ENCODE assay signal across 1 cellular context in genomic region chr15:74525946-74526345, GRCh38.
TF ChIP-seq lines count a peak whose summit lies in the region.

No MANE protein-coding gene starts in this region.

TF ChIP-seq in K562, 482 proteins besides CTCF, POLR2A, EP300 and RAD21 (continued from another document):
- no peak for TF ChIP-seq CREB5 (CRISPR knock-in tag; IDR thresholded peaks at IDR 0.05)
- no peak for TF ChIP-seq MCM5 (IDR thresholded peaks at IDR 0.05; ENCODE audit: low read depth)
- peak; percentile 57 for TF ChIP-seq RAD51 (IDR thresholded peaks at IDR 0.05; ENCODE audit: borderline replicate concordance, low read depth)
- no peak for TF ChIP-seq ELK3 (CRISPR knock-in tag; IDR thresholded peaks at IDR 0.05)
- peak; percentile 51; the same call in 1 of the 2 replicates for TF ChIP-seq TFE3 (CRISPR knock-in tag; IDR thresholded peaks at IDR 0.05)
- TF ChIP-seq HDAC3 (IDR thresholded peaks at IDR 0.05; ENCODE audit: borderline replicate concordance, partially characterized antibody) = no peak
- peak; percentile 54 for TF ChIP-seq USF1 (CRISPR knock-in tag; IDR thresholded peaks at IDR 0.05)
- TF ChIP-seq SAFB2 (IDR thresholded peaks at IDR 0.05; ENCODE audit: borderline replicate concordance, low read depth, low read length, severe bottlenecking) = no peak
- peak; percentile 74 for TF ChIP-seq USF2 (CRISPR knock-in tag; IDR thresholded peaks at IDR 0.05)
- no peak for TF ChIP-seq ZNF407 (IDR thresholded peaks at IDR 0.05; ENCODE audit: low read depth)
- TF ChIP-seq ZNF395 (CRISPR knock-in tag; IDR thresholded peaks at IDR 0.05) = no peak
- TF ChIP-seq ZFP91 (CRISPR knock-in tag; IDR thresholded peaks at IDR 0.05) = no peak
- TF ChIP-seq TOE1 (IDR thresholded peaks at IDR 0.05; ENCODE audit: borderline replicate concordance) = 0 out of 2 replicates have a peak, but pooled peaks have one; percentile 37
- TF ChIP-seq TOE1 (CRISPR knock-in tag; IDR thresholded peaks at IDR 0.05; ENCODE audit: borderline replicate concordance, low read depth) = no peak
- no peak for TF ChIP-seq RB1 (IDR thresholded peaks at IDR 0.05; ENCODE audit: low read depth)
- no peak for TF ChIP-seq SAP30 (IDR thresholded peaks at IDR 0.05; ENCODE audit: borderline replicate concordance, insufficient read depth, low read depth, low read length, poor library complexity, severe bottlenecking)
- no peak for TF ChIP-seq ZNF76 (CRISPR knock-in tag; IDR thresholded peaks at IDR 0.05; ENCODE audit: borderline replicate concordance)
- TF ChIP-seq FOSL1 (tag; conservative IDR thresholded peaks at IDR 0.05) = peak; percentile 71
